ENCODE assay signal across 23 cellular contexts in the genomic region with DNA sequence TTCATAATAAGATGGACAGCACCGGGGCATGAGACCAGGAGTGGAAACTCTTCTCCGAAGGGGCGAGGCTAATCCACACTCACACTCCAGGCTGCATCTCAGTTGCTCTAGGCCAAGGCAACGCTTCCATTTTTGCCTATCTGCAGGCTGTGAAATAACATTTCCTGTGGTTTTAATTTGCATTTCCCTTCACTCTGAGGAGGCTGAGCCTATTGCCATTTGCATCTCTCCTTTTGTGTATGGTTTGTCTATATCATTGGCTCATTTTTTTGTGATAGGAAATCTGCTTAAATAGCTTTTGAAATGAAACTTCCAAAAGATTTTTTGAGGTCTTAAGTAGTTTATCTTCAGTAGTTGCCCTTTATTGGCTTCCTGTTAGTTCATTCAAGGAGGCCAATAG. TPM values are rescaled to one million over a fixed set of nuclear protein-coding genes. Genes with fewer than 3 reads are reported as not detected.
DNase-seq lines count a peak whose midpoint lies in the region; ATAC-seq and TF ChIP-seq lines count a peak whose summit lies in the region.
"Had no signal": no experiment of that assay in that cellular context is flagged by ENCODE, and none has a peak within 500 bp of the region (broad histone marks: within the 10 kb centered on the region; RNA-seq: fewer than 3 reads in every experiment).

No MANE protein-coding gene starts in this region.

- no peak overlapping the region for H4K5ac ChIP-seq in mesendoderm (ENCODE audit: low read length)

- no peaks in the 10 kb centered on the region for H3K9me3 Mint-ChIP-seq in activated CD4-positive, alpha-beta T cell treated with anti-CD3 and anti-CD28 coated beads, Interleukin-2, amount 10 ng/mL, durations not matched to agents 24 days and 14 days
- H3K9me3 Mint-ChIP-seq: activated T-helper 17 cell treated with anti-CD3 and anti-CD28 coated beads, Interleukin-2, amount 50 U/mL, for 72 hours had no signal

- peaks cover 23% of the 10 kb centered on the region; the same call in 1 of the 2 replicates for H3K4me1 ChIP-seq in MM.1S (ENCODE audit: low read length)
- no peaks in the 10 kb centered on the region for H3K4me1 ChIP-seq in mesendoderm (ENCODE audit: control insufficient read depth, low read depth, low read length)
- H3K4me1 ChIP-seq: esophagus squamous epithelium, suprapubic skin had no signal

- H2BK15ac ChIP-seq in mesendoderm (replicated peaks; ENCODE audit: low read depth): no peak overlapping the region

- no peak overlapping the region for H3K4ac ChIP-seq in mesendoderm (ENCODE audit: low read depth, low read length)

- H4K20me1 ChIP-seq in MM.1S (ENCODE audit: insufficient read depth, low read length): no peaks in the 10 kb centered on the region

- H3K36me3 ChIP-seq in MM.1S (replicated peaks; ENCODE audit: insufficient read depth, low read length) (no peaks in the 10 kb centered on the region), mesendoderm (ENCODE audit: control insufficient read depth, insufficient read depth, low read length) (no peaks in the 10 kb centered on the region)
- H3K36me3 ChIP-seq: suprapubic skin had no signal

- no peaks in the 10 kb centered on the region for H3K27me3 Mint-ChIP-seq in activated CD4-positive, alpha-beta T cell treated with anti-CD3 and anti-CD28 coated beads, Interleukin-2, amount 10 ng/mL, durations not matched to agents 24 days and 14 days
- H3K27me3 Mint-ChIP-seq: B cell had no signal

- H3K56ac ChIP-seq in mesendoderm (ENCODE audit: low read length): no peak overlapping the region

- ATAC-seq in HG02763 (IDR thresholded peaks at IDR 0.05; ENCODE audit: unreplicated experiment) (peak; percentile 43), HG03565 (IDR thresholded peaks at IDR 0.05; ENCODE audit: unreplicated experiment) (no peak)
- ATAC-seq: activated T-helper 17 cell treated with anti-CD3 and anti-CD28 coated beads, Interleukin-2, amount 50 U/mL, for 72 hours; mucosa of descending colon had no signal

- no peak overlapping the region for H3K9ac ChIP-seq in MM.1S (ENCODE audit: low read length)
- H3K9ac ChIP-seq in mesendoderm (ENCODE audit: low read length): no peak overlapping the region

- no peak overlapping the region for H3K27ac ChIP-seq in MM.1S (ENCODE audit: low read length)
- H3K27ac ChIP-seq in mesendoderm (ENCODE audit: low read depth, low read length): no peak overlapping the region
- H3K27ac ChIP-seq: esophagus squamous epithelium, PC-9, suprapubic skin had no signal

- no peak overlapping the region for H2AFZ ChIP-seq in MM.1S (ENCODE audit: low read length)
- H2AFZ ChIP-seq: PC-9 had no signal

- H3K79me2 ChIP-seq in MM.1S (ENCODE audit: low read length) (no peaks in the 10 kb centered on the region), mesendoderm (ENCODE audit: control insufficient read depth, insufficient read depth, low read length) (no peaks in the 10 kb centered on the region)

- no peak overlapping the region for H4K8ac ChIP-seq in mesendoderm (ENCODE audit: low read depth, low read length)

- H3K9me2 ChIP-seq in MM.1S (replicated peaks; ENCODE audit: insufficient read depth, low read length): no peaks in the 10 kb centered on the region

- no peak overlapping the region for H3K4me3 ChIP-seq in MM.1S (ENCODE audit: low read length)
- no peak overlapping the region for H3K4me3 ChIP-seq in mesendoderm (ENCODE audit: low read length)
- H3K4me3 ChIP-seq: esophagus squamous epithelium, mucosa of descending colon, PC-9, suprapubic skin had no signal

- H3K4me3 Mint-ChIP-seq in activated CD4-positive, alpha-beta T cell treated with anti-CD3 and anti-CD28 coated beads, Interleukin-2, amount 10 ng/mL, durations not matched to agents 24 days and 14 days: no peak overlapping the region
- H3K4me3 Mint-ChIP-seq: activated T-helper 17 cell treated with anti-CD3 and anti-CD28 coated beads, Interleukin-2, amount 50 U/mL, for 72 hours; B cell had no signal

- intact Hi-C loops in activated CD4-positive, alpha-beta T cell treated with anti-CD3 and anti-CD28 coated beads, Interleukin-2, amount 10 ng/mL, durations not matched to agents 24 days and 14 days (cut with micrococcal nuclease): no loop called here

- no peaks in the 10 kb centered on the region for H3K36me3 Mint-ChIP-seq in activated CD4-positive, alpha-beta T cell treated with anti-CD3 and anti-CD28 coated beads, Interleukin-2, amount 10 ng/mL, durations not matched to agents 24 days and 14 days (ENCODE audit: low read depth)

- H3K79me1 ChIP-seq in mesendoderm (ENCODE audit: low read length): no peaks in the 10 kb centered on the region

- no peak overlapping the region for H2BK120ac ChIP-seq in mesendoderm (ENCODE audit: low read depth, low read length)

- no peaks in the 10 kb centered on the region for H3K27me3 ChIP-seq in MM.1S (replicated peaks; ENCODE audit: insufficient read depth, low read length)
- H3K27me3 ChIP-seq in mesendoderm (ENCODE audit: insufficient read depth, low read length, poor library complexity): no peaks in the 10 kb centered on the region
- H3K27me3 ChIP-seq: esophagus squamous epithelium, suprapubic skin had no signal

- no peak overlapping the region for H2BK5ac ChIP-seq in mesendoderm (ENCODE audit: low read length)

- H3F3A ChIP-seq in MM.1S (ENCODE audit: insufficient read depth, low read length): no peaks in the 10 kb centered on the region

- TF ChIP-seq CTCF in MM.1S (IDR thresholded peaks at IDR 0.05; ENCODE audit: low read length): no peak

- no peaks in the 10 kb centered on the region for H3K9me3 ChIP-seq in MM.1S (replicated peaks; ENCODE audit: insufficient read depth, low read length)
- H3K9me3 ChIP-seq: esophagus squamous epithelium, mucosa of descending colon, suprapubic skin had no signal

- H3K4me2 ChIP-seq in MM.1S (ENCODE audit: low read depth, low read length): no peak overlapping the region
- no peak overlapping the region for H3K4me2 ChIP-seq in mesendoderm (ENCODE audit: low read length)
- H3K4me2 ChIP-seq: PC-9 had no signal

- H2AK5ac ChIP-seq in mesendoderm (ENCODE audit: low read length): no peak overlapping the region

- no peak for DNase-seq in activated CD4-positive, alpha-beta T cell treated with anti-CD3 and anti-CD28 coated beads, Interleukin-2, amount 10 ng/mL, durations not matched to agents 24 days and 14 days
- no peak for DNase-seq in activated CD4-positive, alpha-beta T cell treated with anti-CD3 and anti-CD28 coated beads for 48 hours
- peak; percentile 21 for DNase-seq in MM.1S
- DNase-seq in mesendoderm: peak; percentile 29
- DNase-seq in DMS 273 treated with DMSO at 0.1 percent for 48 hours (lab: John Stamatoyannopoulos, UW): no peak
- DNase-seq in HUDEP-2 (lab: John Stamatoyannopoulos, UW; ENCODE audit: unreplicated experiment in 76 of 76): no peak
- DNase-seq: 8988T; activated CD4-positive, CD25-positive, alpha-beta regulatory T cell treated with anti-CD3 and anti-CD28 coated beads, Interleukin-2, amount 50 U/mL, for 72 hours; amniotic stem cell; esophagus squamous epithelium; KG1; mucosa of descending colon; NCI-H1417 treated with DMSO at 0.1 percent for 48 hours; NCI-H2171 treated with DMSO at 0.1 percent for 48 hours; NCI-H748 treated with DMSO at 0.1 percent for 48 hours; PC-9; retina; T1000 had no signal

- H3K23ac ChIP-seq in mesendoderm (ENCODE audit: low read length): no peak overlapping the region

- H3K27ac Mint-ChIP-seq in activated CD4-positive, alpha-beta T cell treated with anti-CD3 and anti-CD28 coated beads, Interleukin-2, amount 10 ng/mL, durations not matched to agents 24 days and 14 days: peak overlapping the region; percentile 37
- H3K27ac Mint-ChIP-seq: activated T-helper 17 cell treated with anti-CD3 and anti-CD28 coated beads, Interleukin-2, amount 50 U/mL, for 72 hours; B cell had no signal

- no CpG with 5 or more reads among the region's 4 CpGs for WGBS in mesendoderm (ENCODE audit: extremely low coverage, insufficient coverage, low lambda C conversion rate)

- H3K4me1 Mint-ChIP-seq in activated CD4-positive, alpha-beta T cell treated with anti-CD3 and anti-CD28 coated beads, Interleukin-2, amount 10 ng/mL, durations not matched to agents 24 days and 14 days: peaks cover 10% of the 10 kb centered on the region

- H3K18ac ChIP-seq in mesendoderm (ENCODE audit: low read length): no peak overlapping the region

RNA-seq across cellular contexts. Expression of gene TPGS2, which starts 57.6 kb away (rescaled TPM):
- total RNA-seq in activated CD4-positive, alpha-beta T cell treated with anti-CD3 and anti-CD28 coated beads, Interleukin-2, amount 10 ng/mL, durations not matched to agents 24 days and 14 days: 76.9 and 77.5 TPM in 2 replicates
- polyA plus RNA-seq in mesendoderm (2013, experiment 1 of 2): 155 TPM
- 161 TPM for polyA plus RNA-seq in mesendoderm (2013, experiment 2 of 2)

RNA-seq across cellular contexts. Expression of gene KIAA1328, which starts 57.7 kb away (rescaled TPM):
- 7.3 and 7.6 TPM in 2 replicates for total RNA-seq in activated CD4-positive, alpha-beta T cell treated with anti-CD3 and anti-CD28 coated beads, Interleukin-2, amount 10 ng/mL, durations not matched to agents 24 days and 14 days
- 2.8 TPM for polyA plus RNA-seq in mesendoderm (2013, experiment 1 of 2)
- polyA plus RNA-seq in mesendoderm (2013, experiment 2 of 2): 3.1 TPM

Comparison
In these comparisons a context has a peak if more than half of its experiments do, and no peak if none do; other contexts are left out.
1. DNase-seq: peak in MM.1S (single experiment) and mesendoderm (single experiment); none in activated CD4-positive, alpha-beta T cell treated with anti-CD3 and anti-CD28 coated beads, Interleukin-2, amount 10 ng/mL, durations not matched to agents 24 days and 14 days (single experiment), activated CD4-positive, alpha-beta T cell treated with anti-CD3 and anti-CD28 coated beads for 48 hours (single experiment), DMS 273 treated with DMSO at 0.1 percent for 48 hours (single experiment) and HUDEP-2 (0 of 76).